ENCODE assay signal across 8 cellular contexts in genomic region chr7:91940171-91940570, GRCh38. TPM values are rescaled to one million over a fixed set of nuclear protein-coding genes. Genes with fewer than 3 reads are reported as not detected.
A peak's percentile ranks its signal among the peaks of the same experiment; 100 is the strongest.
DNase-seq lines count a peak whose midpoint lies in the region; ATAC-seq and TF ChIP-seq lines count a peak whose summit lies in the region.

No MANE protein-coding gene starts in this region.

- WGBS in prostate gland = 0% methylated on average over 12 of the region's 12 CpGs

- H3K27ac ChIP-seq in left ventricle myocardium inferior (replicated peaks) (peak overlapping the region; percentile 95), prostate gland (peak overlapping the region; percentile 92 to 93)

- no peak for TF ChIP-seq POLR2A in prostate gland (IDR thresholded peaks at IDR 0.05)

- H3K9me3 ChIP-seq in left ventricle myocardium inferior (replicated peaks) = no peaks in the 10 kb centered on the region
- H3K9me3 ChIP-seq in prostate gland = no peaks in the 10 kb centered on the region

- H3K4me1 Mint-ChIP-seq in activated naive CD8-positive, alpha-beta T cell treated with anti-CD3 and anti-CD28 coated beads, Interleukin-2, amount 10 ng/mL, durations not matched to agents 7 days and 5 days = peaks cover 21% of the 10 kb centered on the region

- H3K4me3 ChIP-seq in left ventricle myocardium inferior (peak overlapping the region; percentile 85), prostate gland (peak overlapping the region; percentile 65 to 67)

- peak overlapping the region; percentile 98 for H3K27ac Mint-ChIP-seq in activated naive CD8-positive, alpha-beta T cell treated with anti-CD3 and anti-CD28 coated beads, Interleukin-2, amount 10 ng/mL, durations not matched to agents 7 days and 5 days

- peak overlapping the region; percentile 97 for H3K4me3 Mint-ChIP-seq in activated naive CD8-positive, alpha-beta T cell treated with anti-CD3 and anti-CD28 coated beads, Interleukin-2, amount 10 ng/mL, durations not matched to agents 7 days and 5 days

- DNase-seq in activated T-cell treated with anti-CD3 and anti-CD28 coated beads for 24 hours (ENCODE audit: low read depth) (peak; percentile 17), NOMO-1 treated with DMSO at 0.1 percent for 48 hours (lab: John Stamatoyannopoulos, UW; ENCODE audit: unreplicated experiment) (peak; percentile 79), left ventricle myocardium inferior (no peak), prostate gland (ENCODE audit: low spot score) (peak; percentile 11), 8988T (no peak)
- DNase-seq in activated T-cell treated with anti-CD3 and anti-CD28 coated beads, Interleukin-2, amount 50 U/mL, for 1 hour = no peak
- peak; percentile 35 for DNase-seq in activated naive CD8-positive, alpha-beta T cell treated with anti-CD3 and anti-CD28 coated beads, Interleukin-2, amount 10 ng/mL, durations not matched to agents 7 days and 5 days

- no peaks in the 10 kb centered on the region for H3K9me3 Mint-ChIP-seq in activated naive CD8-positive, alpha-beta T cell treated with anti-CD3 and anti-CD28 coated beads, Interleukin-2, amount 10 ng/mL, durations not matched to agents 7 days and 5 days

- H3K36me3 ChIP-seq in left ventricle myocardium inferior (no peaks in the 10 kb centered on the region), prostate gland (no peaks in the 10 kb centered on the region)

- no peak for TF ChIP-seq CTCF in left ventricle myocardium inferior (IDR thresholded peaks at IDR 0.05; ENCODE audit: borderline replicate concordance)
- TF ChIP-seq CTCF in prostate gland (IDR thresholded peaks at IDR 0.05) = no peak

- peaks cover 3% of the 10 kb centered on the region for H3K36me3 Mint-ChIP-seq in activated naive CD8-positive, alpha-beta T cell treated with anti-CD3 and anti-CD28 coated beads, Interleukin-2, amount 10 ng/mL, durations not matched to agents 7 days and 5 days

- H3K27me3 ChIP-seq in left ventricle myocardium inferior (ENCODE audit: low read depth) (no peaks in the 10 kb centered on the region), prostate gland (replicated peaks; ENCODE audit: insufficient read depth) (no peaks in the 10 kb centered on the region)

- POLR2A ChIA-PET in activated naive CD8-positive, alpha-beta T cell treated with anti-CD3 and anti-CD28 coated beads, Interleukin-2, amount 10 ng/mL, durations not matched to agents 7 days and 5 days (lab: Charles Lee) = interaction anchor here (0.6 to 3.6 kb wide), 6 partner anchors 59 to 508 kb away, joined by 3 to 10 read pairs (median 7); partner anchors contain the start of genes ANKIB1, GATAD1 and KRIT1

- H3K4me1 ChIP-seq in left ventricle myocardium inferior (peaks cover 47% of the 10 kb centered on the region), prostate gland (replicated peaks) (no peaks in the 10 kb centered on the region)

- H3K27me3 Mint-ChIP-seq in activated naive CD8-positive, alpha-beta T cell treated with anti-CD3 and anti-CD28 coated beads, Interleukin-2, amount 10 ng/mL, durations not matched to agents 7 days and 5 days = no peaks in the 10 kb centered on the region

- intact Hi-C loops in left ventricle myocardium inferior (cut with micrococcal nuclease) (no loop called here), prostate gland (cut with DNase I) (loop anchor here (2.0 kb wide), 1 partner anchor 195 kb away; the partner anchor contains the start of gene CYP51A1)

- peak; percentile 12 for ATAC-seq in HG03025 (IDR thresholded peaks at IDR 0.05; ENCODE audit: low FRiP score, unreplicated experiment)
- ATAC-seq in activated naive CD8-positive, alpha-beta T cell treated with anti-CD3 and anti-CD28 coated beads, Interleukin-2, amount 10 ng/mL, durations not matched to agents 7 days and 5 days (ENCODE audit: low read depth) = peak; percentile 5

RNA-seq across cellular contexts. Expression of gene AKAP9, which starts 0.5 kb away (rescaled TPM):
- 10 to 100 TPM; 49.0 to 50.9 TPM for total RNA-seq in activated naive CD8-positive, alpha-beta T cell treated with anti-CD3 and anti-CD28 coated beads, Interleukin-2, amount 10 ng/mL, durations not matched to agents 7 days and 5 days
- total RNA-seq in left ventricle myocardium inferior (49.4 TPM), prostate gland (10 to 100 TPM; 61.8 to 80.1 TPM)

RNA-seq across cellular contexts. Expression of gene MTERF1, which starts 59.7 kb away (rescaled TPM):
- total RNA-seq in activated naive CD8-positive, alpha-beta T cell treated with anti-CD3 and anti-CD28 coated beads, Interleukin-2, amount 10 ng/mL, durations not matched to agents 7 days and 5 days = 10 to 100 TPM; 20.9 to 24.4 TPM
- total RNA-seq in left ventricle myocardium inferior (9.2 TPM), prostate gland (1 to 10 TPM; 6.1 to 8.1 TPM)

Comparison
In these comparisons a context has a peak if more than half of its experiments do, and no peak if none do; other contexts are left out.
1. DNase-seq: peak in activated T-cell treated with anti-CD3 and anti-CD28 coated beads for 24 hours (single experiment), NOMO-1 treated with DMSO at 0.1 percent for 48 hours (single experiment), activated naive CD8-positive, alpha-beta T cell treated with anti-CD3 and anti-CD28 coated beads, Interleukin-2, amount 10 ng/mL, durations not matched to agents 7 days and 5 days (single experiment) and prostate gland (single experiment); none in activated T-cell treated with anti-CD3 and anti-CD28 coated beads, Interleukin-2, amount 50 U/mL, for 1 hour (single experiment), left ventricle myocardium inferior (single experiment) and 8988T (single experiment).